ENCODE assay signal across 12 cellular contexts in the genomic region with DNA sequence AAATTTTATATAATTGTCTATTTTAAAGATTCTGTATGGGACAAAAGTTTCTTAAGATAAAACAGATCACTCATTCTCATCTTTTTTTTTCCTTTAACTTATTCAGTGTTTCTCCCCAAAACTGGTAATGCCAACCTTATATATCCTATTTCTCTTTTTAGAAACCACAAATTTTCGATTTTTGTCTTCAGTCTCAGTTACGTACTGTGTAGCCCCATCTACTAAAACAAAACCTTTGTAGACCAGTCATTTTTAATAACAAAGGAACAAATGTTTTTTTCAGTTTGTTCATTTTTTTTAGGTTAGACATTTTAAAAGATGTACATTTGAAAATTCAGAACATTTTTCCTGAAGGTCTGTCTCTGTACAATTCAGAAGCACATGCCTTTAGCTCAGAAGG. TPM values are rescaled to one million over a fixed set of nuclear protein-coding genes. Genes with fewer than 3 reads are reported as not detected.
A peak's percentile ranks its signal among the peaks of the same experiment; 100 is the strongest.
DNase-seq lines count a peak whose midpoint lies in the region; ATAC-seq and TF ChIP-seq lines count a peak whose summit lies in the region.
"Had no signal": no experiment of that assay in that cellular context is flagged by ENCODE, and none has a peak within 500 bp of the region (broad histone marks: within the 10 kb centered on the region; RNA-seq: fewer than 3 reads in every experiment).

No MANE protein-coding gene starts in this region.

- no peaks in the 10 kb centered on the region for H3K27me3 ChIP-seq in osteoblast (ENCODE audit: insufficient read depth, low read length)

- no peaks in the 10 kb centered on the region for H3K79me2 ChIP-seq in osteoblast (ENCODE audit: insufficient read depth, low read length)
- H3K79me2 ChIP-seq: parathyroid adenoma had no signal

- peak overlapping the region; percentile 49 for H3K4me2 ChIP-seq in osteoblast (ENCODE audit: insufficient read depth, low read length)

- H3K4me3 ChIP-seq in osteoblast (ENCODE audit: insufficient read depth, low read length) = no peak overlapping the region
- H3K4me3 ChIP-seq: SK-N-MC had no signal

- TF ChIP-seq CTCF in osteoblast (IDR thresholded peaks at IDR 0.05; ENCODE audit: extremely low read depth, low read depth, low read length) = no peak

- no peak for DNase-seq in activated CD4-positive, CD25-positive, alpha-beta regulatory T cell (lab: John Stamatoyannopoulos, UW)
- DNase-seq in osteoblast (ENCODE audit: insufficient read length, low spot score, missing footprints) (no peak), DMS153 (lab: John Stamatoyannopoulos, UW) (no peak), COR-L47 (lab: John Stamatoyannopoulos, UW) (no peak)
- DNase-seq in stimulated activated CD4-positive, alpha-beta T cell treated with anti-CD3 and anti-CD28 coated beads, Interleukin-2, amount 100 ng/mL, for 24 hours = no peak
- DNase-seq: NCI-H1436 treated with DMSO at 0.1 percent for 48 hours had no signal

- peaks cover 23% of the 10 kb centered on the region for H3K4me1 ChIP-seq in osteoblast (ENCODE audit: insufficient read depth, low read length)
- H3K4me1 ChIP-seq: parathyroid adenoma had no signal

- H3K36me3 ChIP-seq in osteoblast (ENCODE audit: insufficient read depth, low read length) = peaks cover 11% of the 10 kb centered on the region

- H3K9me3 ChIP-seq in osteoblast (ENCODE audit: low read depth, low read length) = no peaks in the 10 kb centered on the region

- ATAC-seq in activated CD4-positive, CD25-positive, alpha-beta regulatory T cell treated with anti-CD3 and anti-CD28 coated beads, Interleukin-2, amount 50 U/mL, for 24 hours = peak; percentile 66 to 67
- ATAC-seq in GM21723 (IDR thresholded peaks at IDR 0.05; ENCODE audit: unreplicated experiment) (peak; percentile 65), HG03469 (IDR thresholded peaks at IDR 0.05; ENCODE audit: unreplicated experiment) (peak; percentile 26)

- H3K27ac ChIP-seq in osteoblast (ENCODE audit: low read depth, low read length) = peak overlapping the region; percentile 75
- H3K27ac ChIP-seq: 22Rv1, parathyroid adenoma, SK-N-MC had no signal

- H2AFZ ChIP-seq in osteoblast (ENCODE audit: low read length) = no peak overlapping the region
- H2AFZ ChIP-seq: parathyroid adenoma had no signal

- no peaks in the 10 kb centered on the region for H4K20me1 ChIP-seq in osteoblast (ENCODE audit: insufficient read depth, low read length)

RNA-seq across cellular contexts. Expression of gene PNMA1, which starts 18.2 kb away (rescaled TPM):
- 40.1 and 40.2 TPM in 2 replicates for total RNA-seq in osteoblast

RNA-seq across cellular contexts. Expression of gene DNAL1, which starts 51.2 kb away (rescaled TPM):
- total RNA-seq in osteoblast = 8.5 and 9.0 TPM in 2 replicates
